ENCODE assay signal across 7 cellular contexts in genomic region chr7:102490529-102491075, GRCh38. TPM values are rescaled to one million over a fixed set of nuclear protein-coding genes. Genes with fewer than 3 reads are reported as not detected.
DNase-seq lines count a peak whose midpoint lies in the region; ATAC-seq, FAIRE-seq and TF ChIP-seq lines count a peak whose summit lies in the region.
"Not testable (repeated sequence)": the region's sequence is repeated elsewhere in the genome, so short reads cannot be mapped to it uniquely, and the experiment has no call there.
"Had no signal": no experiment of that assay in that cellular context is flagged by ENCODE, and none has a peak within 500 bp of the region (broad histone marks: within the 10 kb centered on the region; RNA-seq: fewer than 3 reads in every experiment).

No MANE protein-coding gene starts in this region.

- H3K4me1 Mint-ChIP-seq in CD8-positive, alpha-beta memory T cell, result not testable (repeated sequence)

- not testable (repeated sequence) for H3K4me3 ChIP-seq in CD8-positive, alpha-beta memory T cell (ENCODE audit: low read length); heart left ventricle

- not testable (repeated sequence) for H3K36me3 ChIP-seq in CD8-positive, alpha-beta memory T cell (ENCODE audit: insufficient read depth, low read length); heart left ventricle

- DNase-seq in CD8-positive, alpha-beta memory T cell, result peak; percentile 37 to 56 (median 53)
- DNase-seq in H54 (ENCODE audit: insufficient read length, low spot score), result not testable (repeated sequence)
- DNase-seq in activated T-cell treated with anti-CD3 and anti-CD28 coated beads for 4 hours (peak; percentile 34), heart left ventricle (peak in 4 of 5 donors; percentile 17 to 64 (median 40))
- DNase-seq in stimulated activated CD4-positive, alpha-beta T cell treated with anti-CD3 and anti-CD28 coated beads, Interleukin-12 subunit alpha, Interleukin-12 subunit beta, amount 100 ng/mL, for 4 hours, result peak; percentile 48

- H3K27ac ChIP-seq in CD8-positive, alpha-beta memory T cell (ENCODE audit: low read depth, low read length); heart left ventricle: not testable (repeated sequence)

- peak; percentile 98 for FAIRE-seq in H54 (lab: Jason Lieb, UNC)

- not testable (repeated sequence) for H3K36me3 Mint-ChIP-seq in CD8-positive, alpha-beta memory T cell

- not testable (repeated sequence) for H3K9me3 ChIP-seq in CD8-positive, alpha-beta memory T cell (ENCODE audit: low read length); heart left ventricle

- H3K4me1 ChIP-seq in CD8-positive, alpha-beta memory T cell (ENCODE audit: insufficient read depth, low read length); heart left ventricle: not testable (repeated sequence)

- H3K27me3 Mint-ChIP-seq in CD8-positive, alpha-beta memory T cell, result not testable (repeated sequence)

- H3K4me3 Mint-ChIP-seq in CD8-positive, alpha-beta memory T cell, result not testable (repeated sequence)

- intact Hi-C loops in heart left ventricle (cut with DNase I), result not testable (repeated sequence)

- not testable (repeated sequence) for TF ChIP-seq POLR2A in H54 (IDR thresholded peaks at IDR 0.05; ENCODE audit: low read depth, low read length); heart left ventricle (IDR thresholded peaks at IDR 0.05)

- H3K27me3 ChIP-seq in CD8-positive, alpha-beta memory T cell (ENCODE audit: insufficient read depth, low read length, poor library complexity, severe bottlenecking); heart left ventricle: not testable (repeated sequence)

- TF ChIP-seq CTCF in heart left ventricle (IDR thresholded peaks at IDR 0.05), result not testable (repeated sequence)

- POLR2A ChIA-PET in CD8-positive, alpha-beta memory T cell (lab: Charles Lee), result not testable (repeated sequence)

- ATAC-seq in HG03521 (IDR thresholded peaks at IDR 0.05; ENCODE audit: unreplicated experiment), result peak; percentile 34
- ATAC-seq in heart left ventricle, result peak in 3 of 4 donors; percentile 54 to 60 (median 59)

- CTCF ChIA-PET in CD8-positive, alpha-beta memory T cell (lab: Charles Lee), result not testable (repeated sequence)

- WGBS in heart left ventricle, 4 donors, result 73 to 90% (median 88%) methylated on average over 2 to 3 of the region's 12 CpGs; no CpG with 5 or more reads in 1 of the 4 donors

- H3K27ac Mint-ChIP-seq in CD8-positive, alpha-beta memory T cell, result not testable (repeated sequence)

- H3K9me3 Mint-ChIP-seq in CD8-positive, alpha-beta memory T cell, result not testable (repeated sequence)

RNA-seq across cellular contexts. Expression of gene POLR2J, which starts 11.9 kb away (rescaled TPM):
- 10 to 100 TPM; 76.1 to 77.4 TPM for total RNA-seq in CD8-positive, alpha-beta memory T cell
- polyA plus RNA-seq in CD8-positive, alpha-beta memory T cell, result 129 TPM
- total RNA-seq in heart left ventricle, result 10 to 100 TPM; 34.4 to 72.9 (median 47.4) TPM
- 100 to 1,000 TPM in 1 of 2 donors, 10 to 100 TPM in 1; 86.3 to 227 TPM for polyA plus RNA-seq in heart left ventricle

RNA-seq across cellular contexts. Expression of gene LRWD1, which starts 25.8 kb away (rescaled TPM):
- total RNA-seq in CD8-positive, alpha-beta memory T cell, result 10 to 100 TPM; 29.9 to 30.1 TPM
- polyA plus RNA-seq in CD8-positive, alpha-beta memory T cell, result 14.6 TPM
- total RNA-seq in heart left ventricle, result 10 to 100 TPM in 4 of 9 donors, 1 to 10 TPM in 5; 7.6 to 24.9 (median 9.7) TPM
- 10 to 100 TPM in 1 of 2 donors, 1 to 10 TPM in 1; 4.7 to 26.4 TPM for polyA plus RNA-seq in heart left ventricle

RNA-seq across cellular contexts. Expression of gene ALKBH4, which starts 25.9 kb away (rescaled TPM):
- 10 to 100 TPM; 11.3 to 13.2 TPM for total RNA-seq in CD8-positive, alpha-beta memory T cell
- 20.1 TPM for polyA plus RNA-seq in CD8-positive, alpha-beta memory T cell
- 10 to 100 TPM in 2 of 9 donors, 1 to 10 TPM in 7; 4.9 to 19.4 (median 6.5) TPM for total RNA-seq in heart left ventricle
- 1 to 10 TPM; 6.8 to 7.9 TPM for polyA plus RNA-seq in heart left ventricle

RNA-seq across cellular contexts. Expression of gene RASA4B, which starts 27.0 kb away (rescaled TPM):
- total RNA-seq in CD8-positive, alpha-beta memory T cell, result 10 to 100 TPM; 22.0 to 23.9 TPM
- polyA plus RNA-seq in CD8-positive, alpha-beta memory T cell, result 10.8 TPM
- total RNA-seq in heart left ventricle, result 10 to 100 TPM in 2 of 9 donors, 1 to 10 TPM in 7; 3.3 to 28.1 (median 7.1) TPM
- 1 to 10 TPM; 2.7 to 3.2 TPM for polyA plus RNA-seq in heart left ventricle

RNA-seq across cellular contexts. Expression of gene UPK3BL2, which starts 52.9 kb away (rescaled TPM):
- total RNA-seq in CD8-positive, alpha-beta memory T cell, result 1 to 10 TPM; 7.4 to 7.7 TPM
- polyA plus RNA-seq in CD8-positive, alpha-beta memory T cell, result 2.7 TPM
- total RNA-seq in heart left ventricle, result 10 to 100 TPM in 2 of 9 donors, 1 to 10 TPM in 7; 1.9 to 20.6 (median 5.7) TPM
- polyA plus RNA-seq in heart left ventricle, result 1 to 10 TPM; 1.2 to 5.8 TPM
- total RNA-seq: G401 had no signal
